Comparison of ENCODE assay signal across 28 cellular contexts in the genomic region with DNA sequence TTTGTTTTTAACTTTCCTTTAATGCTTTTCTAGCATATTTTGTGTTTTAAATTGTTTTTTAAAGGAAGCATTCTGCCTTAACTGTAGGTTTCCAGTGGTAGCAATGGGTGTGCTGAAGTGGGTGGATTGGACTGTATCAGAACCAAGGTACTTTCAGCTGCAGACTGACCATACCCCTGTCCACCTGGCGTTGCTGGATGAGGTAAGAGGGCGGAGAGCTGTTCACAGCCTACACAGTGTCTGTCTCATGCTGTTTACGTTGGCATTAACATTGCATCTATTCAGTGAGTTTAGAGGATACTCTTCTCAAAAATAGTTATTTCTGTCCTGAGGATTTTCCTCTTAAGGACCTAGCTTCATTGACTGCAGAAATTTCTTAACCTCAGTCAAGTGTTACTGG. TPM values are rescaled to one million over a fixed set of nuclear protein-coding genes. Genes with fewer than 3 reads are reported as not detected.
DNase-seq lines count a peak whose midpoint lies in the region; ATAC-seq, FAIRE-seq and TF ChIP-seq lines count a peak whose summit lies in the region.
"Had no signal": no experiment of that assay in that cellular context is flagged by ENCODE, and none has a peak within 500 bp of the region (broad histone marks: within the 10 kb centered on the region; RNA-seq: fewer than 3 reads in every experiment).

No MANE protein-coding gene starts in this region.

- H3K27me3 Mint-ChIP-seq in IgD-negative memory B cell: no peaks in the 10 kb centered on the region
- H3K27me3 Mint-ChIP-seq: activated naive CD8-positive, alpha-beta T cell treated with anti-CD3 and anti-CD28 coated beads, Interleukin-2, amount 50 U/mL, for 24 hours; CD4-positive, alpha-beta memory T cell; naive thymus-derived CD8-positive, alpha-beta T cell had no signal

- SMC1A ChIA-PET in GM12878 (lab: Charles Lee; ENCODE audit: uncharacterized antibody, unreplicated experiment): interaction anchor here (0.6 to 2.3 kb wide), 6 partner anchors 10 to 123 kb away, joined by 3 to 11 read pairs (median 3); no protein-coding TSS in a partner anchor

- H3K4me3 Mint-ChIP-seq in IgD-negative memory B cell: no peak overlapping the region
- H3K4me3 Mint-ChIP-seq: activated naive CD8-positive, alpha-beta T cell treated with anti-CD3 and anti-CD28 coated beads, Interleukin-2, amount 50 U/mL, for 24 hours; CD4-positive, alpha-beta memory T cell; H9; naive thymus-derived CD8-positive, alpha-beta T cell had no signal

- H3K27ac Mint-ChIP-seq in IgD-negative memory B cell: peak overlapping the region in 2 of 3 donors; percentile 14 to 39
- H3K27ac Mint-ChIP-seq: activated naive CD8-positive, alpha-beta T cell treated with anti-CD3 and anti-CD28 coated beads, Interleukin-2, amount 50 U/mL, for 24 hours; H9 had no signal

- peaks cover 3% of the 10 kb centered on the region for H3K36me3 Mint-ChIP-seq in IgD-negative memory B cell

- H3K27ac ChIP-seq in C4-2B (peak overlapping the region; percentile 65), GM12878 (ENCODE audit: control insufficient read depth, insufficient read depth) (0 out of 2 replicates have a peak overlapping the region, but pooled peaks have one; percentile 0), neutrophil (peak overlapping the region; percentile 58)
- H3K27ac ChIP-seq: transverse colon, VCaP had no signal

- H4K20me1 ChIP-seq in GM12878 (ENCODE audit: control insufficient read depth, insufficient read depth): peaks cover 3% of the 10 kb centered on the region

- WGBS in GM12878 (ENCODE audit: insufficient coverage, insufficient replicate concordance, low lambda C conversion rate, missing lambda C conversion rate): 71% methylated on average over 3 of the region's 3 CpGs

- H3K79me2 ChIP-seq in GM12878 (ENCODE audit: control insufficient read depth, insufficient read depth, low read length): no peaks in the 10 kb centered on the region

- no peaks in the 10 kb centered on the region for H3K9me3 Mint-ChIP-seq in IgD-negative memory B cell
- H3K9me3 Mint-ChIP-seq: activated naive CD8-positive, alpha-beta T cell treated with anti-CD3 and anti-CD28 coated beads, Interleukin-2, amount 50 U/mL, for 24 hours; CD4-positive, alpha-beta memory T cell; H9; naive thymus-derived CD8-positive, alpha-beta T cell had no signal

- RAD21 ChIA-PET in GM12878 (lab: Charles Lee; ENCODE audit: unreplicated experiment): interaction anchor here (0.9 to 1.4 kb wide), 3 partner anchors 10 to 106 kb away, joined by 3 to 5 read pairs (median 3); no protein-coding TSS in a partner anchor

- no peak for FAIRE-seq in GM12878 (lab: Jason Lieb, UNC)

- no peak overlapping the region for H3K4me3 ChIP-seq in GM12878
- H3K4me3 ChIP-seq in neutrophil (ENCODE audit: low read depth in 1 of 2, low read length in 1 of 2): no peak overlapping the region
- H3K4me3 ChIP-seq: heart right ventricle, stomach, transverse colon had no signal

- H3K9ac ChIP-seq in GM12878 (ENCODE audit: control insufficient read depth, insufficient read depth, low read length): no peak overlapping the region
- H3K9ac ChIP-seq: SK-N-SH had no signal

- DNase-seq in GM12878 (ENCODE audit: low read depth, low spot score) (no peak), GDM1 (lab: John Stamatoyannopoulos, UW) (no peak), activated gamma-delta T cell treated with Interleukin-2 at 50 U/mL for 16 hours (no peak)
- DNase-seq: activated effector memory CD4-positive, alpha-beta T cell treated with Interleukin-2 at 50 U/mL for 16 hours; activated naive CD8-positive, alpha-beta T cell treated with anti-CD3 and anti-CD28 coated beads, Interleukin-2, amount 50 U/mL, for 24 hours; CD4-positive, alpha-beta memory T cell; foreskin fibroblast; H9; heart right ventricle; mesendoderm; naive thymus-derived CD8-positive, alpha-beta T cell; NCI-H187; NCI-H2171 treated with DMSO at 0.1 percent for 48 hours; NCI-H524; NK-92 treated with Interleukin-12 subunit alpha and Interleukin-12 subunit beta, amount 100 ng/mL, for 24 hours; SK-N-SH; stomach had no signal

- peaks cover 5 to 20% (median 19%) of the 10 kb centered on the region in 3 donors for H3K4me1 Mint-ChIP-seq in IgD-negative memory B cell
- H3K4me1 Mint-ChIP-seq: activated naive CD8-positive, alpha-beta T cell treated with anti-CD3 and anti-CD28 coated beads, Interleukin-2, amount 50 U/mL, for 24 hours; H9 had no signal

- H3K36me3 ChIP-seq in GM12878 (ENCODE audit: control insufficient read depth in 2 of 2, insufficient read depth in 2 of 2, low read length in 1 of 2): peaks cover 56 to 68% of the 10 kb centered on the region in 2 experiments
- H3K36me3 ChIP-seq in neutrophil: peaks cover 99% of the 10 kb centered on the region

- intact Hi-C loops in GM12878 (cut with micrococcal nuclease; ENCODE audit: unreplicated experiment): no loop called here

- ATAC-seq in GM12878 (no peak; the same call in 2 of the 3 replicates), HG02970 (IDR thresholded peaks at IDR 0.05; ENCODE audit: low FRiP score, unreplicated experiment) (no peak)
- ATAC-seq: activated naive CD8-positive, alpha-beta T cell treated with anti-CD3 and anti-CD28 coated beads, Interleukin-2, amount 50 U/mL, for 24 hours; left colon; naive thymus-derived CD8-positive, alpha-beta T cell; sciatic nerve had no signal

- no peak overlapping the region for H3K4me2 ChIP-seq in GM12878 (ENCODE audit: control insufficient read depth, insufficient read depth)
- H3K4me2 ChIP-seq: SK-N-SH had no signal

- 0 out of 2 replicates have a peak, but pooled peaks have one; percentile 6 for TF ChIP-seq POLR2A in GM12878 (IDR thresholded peaks at IDR 0.05; ENCODE audit: low read depth, low read length)

- TF ChIP-seq CTCF in C4-2B (conservative IDR thresholded peaks at IDR 0.05) (no peak), GM12878 (IDR thresholded peaks at IDR 0.05 in 2 of 3, conservative IDR thresholded peaks at IDR 0.05 in 1 of 3; ENCODE audit: control insufficient read depth in 2 of 3, extremely low read depth in 1 of 3, insufficient read depth in 1 of 3, low read depth in 3 of 3, low read length in 3 of 3) (no peak), neutrophil (IDR thresholded peaks at IDR 0.05) (no peak)

- H3K4me1 ChIP-seq in GM12878 (ENCODE audit: control insufficient read depth, insufficient read depth, low read length): peaks cover 14% of the 10 kb centered on the region
- H3K4me1 ChIP-seq in neutrophil (ENCODE audit: control insufficient read depth in 1 of 2, insufficient read depth in 1 of 2, low read depth in 1 of 2, low read length in 1 of 2): no peaks in the 10 kb centered on the region
- H3K4me1 ChIP-seq: transverse colon had no signal

- POLR2A ChIA-PET in GM12878 (lab: Charles Lee): interaction anchor here (0.7 to 1.9 kb wide), 3 partner anchors 9 to 47 kb away, joined by 4 to 11 read pairs (median 5); no protein-coding TSS in a partner anchor

- H2AFZ ChIP-seq in GM12878 (ENCODE audit: control insufficient read depth, low read depth, low read length): no peak overlapping the region

- H3K27me3 ChIP-seq in GM12878 (replicated peaks in 1 of 2; ENCODE audit: control insufficient read depth in 2 of 2, insufficient read depth in 2 of 2, low read length in 1 of 2) (no peaks in the 10 kb centered on the region), neutrophil (no peaks in the 10 kb centered on the region)
- H3K27me3 ChIP-seq: heart right ventricle, stomach, transverse colon had no signal

- CTCF ChIA-PET in GM12878 (lab: Yijun Ruan, JAX): interaction anchor here (1.0 to 1.6 kb wide), 2 partner anchors 14 to 123 kb away, joined by 3 to 4 read pairs; no protein-coding TSS in a partner anchor

- H3K9me3 ChIP-seq in GM12878 (replicated peaks; ENCODE audit: control insufficient read depth, insufficient read depth, low read length): no peaks in the 10 kb centered on the region
- no peaks in the 10 kb centered on the region for H3K9me3 ChIP-seq in neutrophil
- H3K9me3 ChIP-seq: heart right ventricle, SK-N-SH, stomach, transverse colon had no signal

- BruUV-seq in GM12878 (replicated peaks; lab: Mats Ljungman, UMichigan): no TSS peak

- in situ Hi-C loops in GM12878 (cut with MboI): no loop called here

- TF ChIP-seq RAD21 in GM12878 (IDR thresholded peaks at IDR 0.05; ENCODE audit: insufficient read depth, low read depth, low read length): no peak

- no peak for TF ChIP-seq EP300 in GM12878 (IDR thresholded peaks at IDR 0.05; ENCODE audit: borderline replicate concordance in 1 of 2, control insufficient read depth in 1 of 2, low read depth in 2 of 2, low read length in 2 of 2)

RNA-seq across cellular contexts. Expression of gene NELFCD, which starts 11.9 kb away (rescaled TPM):
- polyA plus RNA-seq in IgD-negative memory B cell (79.6 TPM), GM12878 (2011; rRNA removed) (76.5 and 86.8 TPM in 2 replicates), GM12878 (2014; fragmentation: Illumina TruSeq; extraction: Trizol) (83.4 and 89.7 TPM in 2 replicates), GM12878 (2014; fragmentation: Nextera tagmentation; extraction: Ambion mirVana) (10 to 100 TPM in 1 of 2 experiments, 1 to 10 TPM in 1; 8.9 to 16.7 TPM), GM12878 (2014; rRNA removed) (79.8 and 83.6 TPM in 2 replicates), GM12878 (2016; fragmentation: Nextera tagmentation; extraction: Ambion mirVana) (100 to 1,000 TPM; 107 to 109 TPM)
- 125 and 129 TPM in 2 replicates for total RNA-seq in GM12878 (2013; cell fraction: nucleolus; rRNA removed)
- total RNA-seq in GM12878 (2014; rRNA removed) (68.7 and 74.9 TPM in 2 replicates), GM12878 (2014; rRNA removed; fragmentation: Illumina TruSeq; extraction: Trizol) (46.3 and 54.3 TPM in 2 replicates), GM12878 (2021) (68.9 and 82.1 TPM in 2 replicates)
- polyA plus RNA-seq in GM12878 (2011; ENCODE audit: low read depth): 51.2 TPM
- 82.9 and 107 TPM in 2 replicates for polyA plus RNA-seq in GM12878 (2011; cell fraction: cytosol; rRNA removed)
- polyA plus RNA-seq in GM12878 (2011; cell fraction: nucleus; rRNA removed): 243 and 253 TPM in 2 replicates
- polyA plus RNA-seq in GM12878 (2012): 61.0 and 61.7 TPM in 2 replicates
- polyA minus RNA-seq in GM12878 (2011; rRNA and poly(A)+ RNA removed): 75.0 and 95.0 TPM in 2 replicates
- polyA minus RNA-seq in GM12878 (2011; cell fraction: cytosol; rRNA and poly(A)+ RNA removed): 24.3 and 31.0 TPM in 2 replicates
- 48.0 and 73.1 TPM in 2 replicates for polyA minus RNA-seq in GM12878 (2011; cell fraction: nucleus; rRNA and poly(A)+ RNA removed)

RNA-seq across cellular contexts. Expression of gene CTSZ, which starts 14.1 kb away (rescaled TPM):
- polyA plus RNA-seq in IgD-negative memory B cell (34.7 TPM), GM12878 (2011; rRNA removed) (92.8 and 169 TPM in 2 replicates), GM12878 (2014; fragmentation: Illumina TruSeq; extraction: Trizol) (301 and 321 TPM in 2 replicates), GM12878 (2014; fragmentation: Nextera tagmentation; extraction: Ambion mirVana) (10 to 100 TPM in 1 of 2 experiments, 1 to 10 TPM in 1; 6.0 to 14.0 TPM), GM12878 (2014; rRNA removed) (215 and 256 TPM in 2 replicates), GM12878 (2016; fragmentation: Nextera tagmentation; extraction: Ambion mirVana) (10 to 100 TPM in 1 of 2 experiments, 1 to 10 TPM in 1; 8.0 to 11.8 TPM)
- 99.1 and 102 TPM in 2 replicates for total RNA-seq in GM12878 (2013; cell fraction: nucleolus; rRNA removed)
- total RNA-seq in GM12878 (2014; rRNA removed) (110 and 139 TPM in 2 replicates), GM12878 (2014; rRNA removed; fragmentation: Illumina TruSeq; extraction: Trizol) (177 and 192 TPM in 2 replicates), GM12878 (2021) (225 and 233 TPM in 2 replicates)
- polyA plus RNA-seq in GM12878 (2011; ENCODE audit: low read depth): 150 TPM
- polyA plus RNA-seq in GM12878 (2011; cell fraction: cytosol; rRNA removed): 156 and 185 TPM in 2 replicates
- 103 and 127 TPM in 2 replicates for polyA plus RNA-seq in GM12878 (2011; cell fraction: nucleus; rRNA removed)
- polyA plus RNA-seq in GM12878 (2012): 163 and 223 TPM in 2 replicates
- polyA minus RNA-seq in GM12878 (2011; rRNA and poly(A)+ RNA removed): 135 TPM in 2 replicates
- 45.5 and 58.7 TPM in 2 replicates for polyA minus RNA-seq in GM12878 (2011; cell fraction: cytosol; rRNA and poly(A)+ RNA removed)
- 34.0 and 64.2 TPM in 2 replicates for polyA minus RNA-seq in GM12878 (2011; cell fraction: nucleus; rRNA and poly(A)+ RNA removed)
- total RNA-seq: G401 had no signal

RNA-seq across cellular contexts. Expression of gene TUBB1, which starts 26.3 kb away (rescaled TPM):
- polyA plus RNA-seq in IgD-negative memory B cell (7.8 TPM), GM12878 (2011; rRNA removed) (0.03 and 0.07 TPM in 2 replicates), GM12878 (2014; fragmentation: Illumina TruSeq; extraction: Trizol) (0.04 TPM in 1 of 2 replicates, not detected in the other), GM12878 (2014; fragmentation: Nextera tagmentation; extraction: Ambion mirVana) (under 1 TPM in 1 of 2 experiments, not detected in 1; 0.02 TPM), GM12878 (2014; rRNA removed) (0.05 TPM in 1 of 2 replicates, not detected in the other), GM12878 (2016; fragmentation: Nextera tagmentation; extraction: Ambion mirVana) (under 1 TPM; 0.13 to 0.20 TPM)
- total RNA-seq in GM12878 (2013; cell fraction: nucleolus; rRNA removed): not detected in 2 replicates
- total RNA-seq in GM12878 (2014; rRNA removed) (0.06 and 0.11 TPM in 2 replicates), GM12878 (2014; rRNA removed; fragmentation: Illumina TruSeq; extraction: Trizol) (0.04 TPM in 1 of 2 replicates, not detected in the other), GM12878 (2021) (not detected in 2 replicates)
- polyA plus RNA-seq in GM12878 (2011; ENCODE audit: low read depth): 0.24 TPM
- polyA plus RNA-seq in GM12878 (2011; cell fraction: cytosol; rRNA removed): 0.03 TPM in 1 of 2 replicates, not detected in the other
- polyA plus RNA-seq in GM12878 (2011; cell fraction: nucleus; rRNA removed): 0.07 and 0.10 TPM in 2 replicates
- polyA plus RNA-seq in GM12878 (2012): 0.21 and 0.34 TPM in 2 replicates
- polyA minus RNA-seq in GM12878 (2011; rRNA and poly(A)+ RNA removed): not detected in 2 replicates
- polyA minus RNA-seq in GM12878 (2011; cell fraction: cytosol; rRNA and poly(A)+ RNA removed): not detected in 2 replicates
- 0.12 TPM in 1 of 2 replicates, not detected in the other for polyA minus RNA-seq in GM12878 (2011; cell fraction: nucleus; rRNA and poly(A)+ RNA removed)
- total RNA-seq: CD4-positive, alpha-beta memory T cell; chondrocyte; G401; H9; left colon; naive thymus-derived CD8-positive, alpha-beta T cell; osteocyte; transverse colon had no signal
- polyA plus RNA-seq: CD4-positive, alpha-beta memory T cell; SK-N-SH had no signal

RNA-seq across cellular contexts. Expression of gene ATP5F1E, which starts 39.2 kb away (rescaled TPM):
- polyA plus RNA-seq in IgD-negative memory B cell (103 TPM), GM12878 (2011; rRNA removed) (137 and 138 TPM in 2 replicates), GM12878 (2014; fragmentation: Illumina TruSeq; extraction: Trizol) (35.2 and 53.1 TPM in 2 replicates), GM12878 (2014; fragmentation: Nextera tagmentation; extraction: Ambion mirVana) (100 to 1,000 TPM; 169 to 219 TPM), GM12878 (2014; rRNA removed) (79.8 and 89.2 TPM in 2 replicates), GM12878 (2016; fragmentation: Nextera tagmentation; extraction: Ambion mirVana) (100 to 1,000 TPM; 391 to 407 TPM)
- 45.3 and 50.2 TPM in 2 replicates for total RNA-seq in GM12878 (2013; cell fraction: nucleolus; rRNA removed)
- total RNA-seq in GM12878 (2014; rRNA removed) (49.0 and 61.6 TPM in 2 replicates), GM12878 (2014; rRNA removed; fragmentation: Illumina TruSeq; extraction: Trizol) (96.3 and 96.9 TPM in 2 replicates), GM12878 (2021) (96.4 and 107 TPM in 2 replicates)
- polyA plus RNA-seq in GM12878 (2011; ENCODE audit: low read depth): 5.8 TPM
- 34.9 and 35.0 TPM in 2 replicates for polyA plus RNA-seq in GM12878 (2011; cell fraction: cytosol; rRNA removed)
- 24.3 and 27.8 TPM in 2 replicates for polyA plus RNA-seq in GM12878 (2011; cell fraction: nucleus; rRNA removed)
- polyA plus RNA-seq in GM12878 (2012): 86.3 and 113 TPM in 2 replicates
- polyA minus RNA-seq in GM12878 (2011; rRNA and poly(A)+ RNA removed): 12.8 and 20.0 TPM in 2 replicates
- 15.2 and 16.2 TPM in 2 replicates for polyA minus RNA-seq in GM12878 (2011; cell fraction: cytosol; rRNA and poly(A)+ RNA removed)
- 38.1 and 48.9 TPM in 2 replicates for polyA minus RNA-seq in GM12878 (2011; cell fraction: nucleus; rRNA and poly(A)+ RNA removed)

RNA-seq across cellular contexts. Expression of gene PRELID3B, which starts 49.7 kb away (rescaled TPM):
- polyA plus RNA-seq in IgD-negative memory B cell (36.5 TPM), GM12878 (2011; rRNA removed) (114 and 159 TPM in 2 replicates), GM12878 (2014; fragmentation: Illumina TruSeq; extraction: Trizol) (98.8 and 123 TPM in 2 replicates), GM12878 (2014; fragmentation: Nextera tagmentation; extraction: Ambion mirVana) (100 to 1,000 TPM; 130 to 151 TPM), GM12878 (2014; rRNA removed) (72.5 and 73.9 TPM in 2 replicates), GM12878 (2016; fragmentation: Nextera tagmentation; extraction: Ambion mirVana) (100 to 1,000 TPM; 141 to 146 TPM)
- total RNA-seq in GM12878 (2013; cell fraction: nucleolus; rRNA removed): 36.3 and 39.0 TPM in 2 replicates
- total RNA-seq in GM12878 (2014; rRNA removed) (123 and 138 TPM in 2 replicates), GM12878 (2014; rRNA removed; fragmentation: Illumina TruSeq; extraction: Trizol) (119 and 125 TPM in 2 replicates), GM12878 (2021) (86.1 and 96.0 TPM in 2 replicates)
- polyA plus RNA-seq in GM12878 (2011; ENCODE audit: low read depth): 39.7 TPM
- 40.6 and 42.3 TPM in 2 replicates for polyA plus RNA-seq in GM12878 (2011; cell fraction: cytosol; rRNA removed)
- polyA plus RNA-seq in GM12878 (2011; cell fraction: nucleus; rRNA removed): 45.3 and 58.8 TPM in 2 replicates
- polyA plus RNA-seq in GM12878 (2012): 61.1 and 67.2 TPM in 2 replicates
- 88.3 and 110 TPM in 2 replicates for polyA minus RNA-seq in GM12878 (2011; rRNA and poly(A)+ RNA removed)
- 68.4 and 76.6 TPM in 2 replicates for polyA minus RNA-seq in GM12878 (2011; cell fraction: cytosol; rRNA and poly(A)+ RNA removed)
- 32.2 and 42.4 TPM in 2 replicates for polyA minus RNA-seq in GM12878 (2011; cell fraction: nucleus; rRNA and poly(A)+ RNA removed)

Comparison
In these comparisons a context has a peak if more than half of its experiments do, and no peak if none do; other contexts are left out.
1. H3K27ac ChIP-seq: peak in every context shown above with its lines; median percentile 65 in C4-2B; 58 in neutrophil; 0 in GM12878.